ENCODE assay signal across 8 cellular contexts in genomic region chr5:172322028-172322965, GRCh38. TPM values are rescaled to one million over a fixed set of nuclear protein-coding genes. Genes with fewer than 3 reads are reported as not detected.
DNase-seq lines count a peak whose midpoint lies in the region; ATAC-seq and TF ChIP-seq lines count a peak whose summit lies in the region.

No MANE protein-coding gene starts in this region.

- H3K4me3 ChIP-seq in colonic mucosa: no peak overlapping the region

- no peaks in the 10 kb centered on the region for H3K4me1 ChIP-seq in colonic mucosa

- no peaks in the 10 kb centered on the region for H3K27me3 ChIP-seq in colonic mucosa

- no peak overlapping the region for H3K9ac ChIP-seq in colonic mucosa (ENCODE audit: low read depth in 2 of 2, low read length in 2 of 2)

- DNase-seq in DMS153 (lab: John Stamatoyannopoulos, UW) (peak; percentile 54), GM20000 (ENCODE audit: low spot score) (peak; percentile 41), KBM-7 (peak; percentile 10), islet precursor cell (peak; percentile 59), hypothalamus (lab: John Stamatoyannopoulos, UW) (no peak), colonic mucosa (no peak), left lobe of liver (ENCODE audit: low spot score) (no peak)
- DNase-seq in stimulated activated naive CD4-positive, alpha-beta T cell (lab: John Stamatoyannopoulos, UW): no peak

- no peak for ATAC-seq in left lobe of liver

- no peak overlapping the region for H3K27ac ChIP-seq in colonic mucosa

- no peaks in the 10 kb centered on the region for H3K9me3 ChIP-seq in colonic mucosa

- H3K36me3 ChIP-seq in colonic mucosa: no peaks in the 10 kb centered on the region

- intact Hi-C loops in colonic mucosa (cut with DNase I): no loop called here

- no peak for TF ChIP-seq CTCF in GM20000 (IDR thresholded peaks at IDR 0.05; ENCODE audit: extremely low read depth, missing control alignments)
- no peak for TF ChIP-seq CTCF in colonic mucosa (IDR thresholded peaks at IDR 0.05)

- in situ Hi-C loops in KBM-7 (cut with MboI; ENCODE audit: low pct_unique_long_range_greater_than_20kb, low sequenced_read_pairs): no loop called here

RNA-seq across cellular contexts. Expression of gene UBTD2, which starts 38.7 kb away (rescaled TPM):
- 10 to 100 TPM; 15.4 to 24.3 TPM for total RNA-seq in colonic mucosa
- total RNA-seq in left lobe of liver: 7.1 TPM

Comparison
In these comparisons a context has a peak if more than half of its experiments do, and no peak if none do; other contexts are left out.
1. DNase-seq: peak in DMS153 (single experiment), GM20000 (single experiment), KBM-7 (single experiment) and islet precursor cell (single experiment); none in hypothalamus (0 of 51), stimulated activated naive CD4-positive, alpha-beta T cell (0 of 6), colonic mucosa (single experiment) and left lobe of liver (single experiment).